1 cellular context compared by ENCODE assay signal in the genomic region with DNA sequence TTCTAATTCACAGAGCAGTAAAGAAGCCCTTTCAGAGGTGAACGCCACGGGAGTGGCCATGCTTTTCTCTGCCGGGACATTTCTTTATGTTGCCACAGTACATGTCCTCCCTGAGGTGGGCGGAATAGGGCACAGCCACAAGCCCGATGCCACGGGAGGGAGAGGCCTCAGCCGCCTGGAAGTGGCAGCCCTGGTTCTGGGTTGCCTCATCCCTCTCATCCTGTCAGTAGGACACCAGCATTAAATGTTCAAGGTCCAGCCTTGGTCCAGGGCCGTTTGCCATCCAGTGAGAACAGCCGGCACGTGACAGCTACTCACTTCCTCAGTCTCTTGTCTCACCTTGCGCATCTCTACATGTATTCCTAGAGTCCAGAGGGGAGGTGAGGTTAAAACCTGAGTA.
TF ChIP-seq lines count a peak whose summit lies in the region.

No MANE protein-coding gene starts in this region.

TF ChIP-seq in HepG2, 621 proteins besides CTCF, POLR2A, EP300 and RAD21:
- TF ChIP-seq, protein P1, sequence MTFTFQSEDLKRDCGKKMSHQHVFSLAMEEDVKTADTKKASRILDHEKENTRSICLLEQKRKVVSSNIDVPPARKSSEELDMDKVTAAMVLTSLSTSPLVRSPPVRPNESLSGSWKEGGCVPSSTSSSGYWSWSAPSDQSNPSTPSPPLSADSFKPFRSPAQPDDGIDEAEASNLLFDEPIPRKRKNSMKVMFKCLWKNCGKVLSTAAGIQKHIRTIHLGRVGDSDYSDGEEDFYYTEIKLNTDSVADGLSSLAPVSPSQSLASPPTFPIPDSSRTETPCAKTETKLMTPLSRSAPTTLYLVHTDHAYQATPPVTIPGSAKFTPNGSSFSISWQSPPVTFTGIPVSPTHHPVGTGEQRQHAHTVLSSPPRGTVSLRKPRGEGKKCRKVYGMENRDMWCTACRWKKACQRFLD (CRISPR knock-in tag; IDR thresholded peaks at IDR 0.05; ENCODE audit: borderline replicate concordance): no peak
- TF ChIP-seq ESRRA (CRISPR knock-in tag; IDR thresholded peaks at IDR 0.05; ENCODE audit: low read depth): no peak
- TF ChIP-seq XBP1 (CRISPR knock-in tag; IDR thresholded peaks at IDR 0.05): no peak
